In the genomic region with DNA sequence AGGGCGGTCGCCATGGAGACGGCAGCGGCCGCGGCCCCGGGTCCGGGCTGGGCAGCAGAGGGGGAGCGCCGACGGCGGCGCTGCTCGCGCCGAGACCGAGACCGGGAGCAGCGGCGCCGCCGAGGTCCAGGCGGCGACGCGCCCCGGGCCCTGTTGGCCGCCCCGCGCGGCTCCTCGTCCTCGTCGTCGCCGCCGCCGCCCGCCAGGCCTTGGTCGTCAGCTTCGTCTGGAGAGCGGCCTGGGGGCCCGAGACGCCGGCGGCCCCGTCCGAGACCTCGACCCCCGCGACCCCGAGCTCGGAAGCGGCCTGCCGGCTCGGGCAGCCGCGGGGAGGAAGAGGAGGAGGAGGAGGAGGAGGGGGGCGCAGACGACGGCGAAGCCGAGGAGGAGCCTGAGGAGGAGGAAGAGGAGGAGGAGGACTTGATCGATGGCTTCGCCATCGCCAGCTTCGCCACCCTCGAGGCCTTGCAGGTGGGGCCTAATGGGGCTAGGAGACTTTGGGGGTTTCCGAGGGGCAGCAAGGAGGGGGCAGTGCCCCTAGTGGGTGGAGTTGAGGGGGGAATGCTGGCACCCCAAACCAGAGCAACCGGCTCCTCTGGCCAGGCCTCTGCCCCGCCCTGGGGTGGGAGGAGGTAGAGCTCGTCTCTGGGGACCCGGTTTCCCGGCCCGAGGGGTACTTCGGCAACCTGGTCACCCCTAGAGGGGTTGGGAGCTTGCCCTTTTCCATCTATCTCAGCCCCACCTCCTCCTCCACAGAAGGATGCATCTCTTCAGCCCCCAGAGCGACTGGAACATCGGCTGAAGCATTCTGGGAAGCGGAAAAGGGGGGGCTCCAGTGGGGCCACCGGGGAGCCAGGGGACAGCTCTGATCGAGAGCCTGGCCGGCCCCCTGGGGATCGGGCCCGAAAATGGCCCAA, we compare ENCODE assay signal across 8 cellular contexts. TPM values are rescaled to one million over a fixed set of nuclear protein-coding genes. Genes with fewer than 3 reads are reported as not detected.
DNase-seq lines count a peak whose midpoint lies in the region; ATAC-seq and TF ChIP-seq lines count a peak whose summit lies in the region.

No MANE protein-coding gene starts in this region.

- H3K4me1 ChIP-seq in lung (ENCODE audit: control insufficient read depth in 2 of 2, insufficient read depth in 2 of 2, low read length in 2 of 2): peaks cover 4 to 10% of the 10 kb centered on the region in 2 donors

- WGBS in lung, 2 donors: 1% methylated on average over 62 to 84 of the region's 84 CpGs

- no peak for ATAC-seq in lung (ENCODE audit: insufficient read depth, low FRiP score)
- ATAC-seq in stimulated activated effector memory CD8-positive, alpha-beta T cell treated with anti-CD3 and anti-CD28 coated beads, Interleukin-12 subunit alpha, Interleukin-12 subunit beta, amount 100 ng/mL, for 72 hours: no peak

- TF ChIP-seq CTCF in WI38 (IDR thresholded peaks at IDR 0.05; ENCODE audit: low read depth, low read length): no peak
- no peak for TF ChIP-seq CTCF in lung (IDR thresholded peaks at IDR 0.05; ENCODE audit: control extremely low read depth, extremely low read depth)

- no peaks in the 10 kb centered on the region for H3K9me3 ChIP-seq in lung (ENCODE audit: control insufficient read depth in 2 of 2, insufficient read depth in 1 of 2, low read length in 1 of 2)

- peaks cover 92% of the 10 kb centered on the region for H3K36me3 Mint-ChIP-seq in stimulated activated effector memory CD8-positive, alpha-beta T cell treated with anti-CD3 and anti-CD28 coated beads, Interleukin-12 subunit alpha, Interleukin-12 subunit beta, amount 100 ng/mL, for 72 hours

- DNase-seq in NCI-H2196 (lab: John Stamatoyannopoulos, UW; ENCODE audit: unreplicated experiment) (peak; percentile 41), NCI-H2196 treated with DMSO at 0.1 percent for 48 hours (lab: John Stamatoyannopoulos, UW; ENCODE audit: unreplicated experiment) (no peak), lung (ENCODE audit: low spot score) (no peak), NCI-H1048 (lab: John Stamatoyannopoulos, UW) (no peak), NCI-H748 (lab: John Stamatoyannopoulos, UW; ENCODE audit: unreplicated experiment) (no peak)
- peak; percentile 36 to 84 for DNase-seq in stimulated activated effector memory CD8-positive, alpha-beta T cell treated with anti-CD3 and anti-CD28 coated beads, Interleukin-12 subunit alpha, Interleukin-12 subunit beta, amount 100 ng/mL, for 72 hours (ENCODE audit: low spot score in 2 of 2)

- H3K4me3 ChIP-seq in WI38 (ENCODE audit: low read depth, low read length) (peak overlapping the region; percentile 87), lung (peak overlapping the region; percentile 82)

- H3K4me1 Mint-ChIP-seq in stimulated activated effector memory CD8-positive, alpha-beta T cell treated with anti-CD3 and anti-CD28 coated beads, Interleukin-12 subunit alpha, Interleukin-12 subunit beta, amount 100 ng/mL, for 72 hours: peaks cover 61% of the 10 kb centered on the region

- H3K27me3 ChIP-seq in lung (ENCODE audit: control insufficient read depth, insufficient read depth): no peaks in the 10 kb centered on the region

- H3K4me3 Mint-ChIP-seq in stimulated activated effector memory CD8-positive, alpha-beta T cell treated with anti-CD3 and anti-CD28 coated beads, Interleukin-12 subunit alpha, Interleukin-12 subunit beta, amount 100 ng/mL, for 72 hours: peak overlapping the region; percentile 76

- H3K27ac Mint-ChIP-seq in stimulated activated effector memory CD8-positive, alpha-beta T cell treated with anti-CD3 and anti-CD28 coated beads, Interleukin-12 subunit alpha, Interleukin-12 subunit beta, amount 100 ng/mL, for 72 hours: peak overlapping the region; percentile 89

- H3K27ac ChIP-seq in cingulate gyrus (ENCODE audit: low read depth, low read length) (peak overlapping the region; percentile 99), lung (ENCODE audit: low read depth in 1 of 2, low read length in 1 of 2) (peak overlapping the region; percentile 95 to 98)

- H3K36me3 ChIP-seq in lung (ENCODE audit: control insufficient read depth in 2 of 2, insufficient read depth in 2 of 2, low read length in 2 of 2): peaks cover 13 to 49% of the 10 kb centered on the region in 2 donors

- H3K9me3 Mint-ChIP-seq in stimulated activated effector memory CD8-positive, alpha-beta T cell treated with anti-CD3 and anti-CD28 coated beads, Interleukin-12 subunit alpha, Interleukin-12 subunit beta, amount 100 ng/mL, for 72 hours: no peaks in the 10 kb centered on the region

RNA-seq across cellular contexts. Expression of a gene that starts 1.5 kb away (rescaled TPM):
- total RNA-seq in lung: 10 to 100 TPM; 32.1 to 80.8 TPM
- 10 to 100 TPM; 55.4 to 55.7 TPM for polyA plus RNA-seq in lung

RNA-seq across cellular contexts. Expression of a gene that starts 9.0 kb away (rescaled TPM):
- total RNA-seq in lung: 10 to 100 TPM; 16.0 to 60.3 TPM
- polyA plus RNA-seq in lung: 10 to 100 TPM; 44.7 to 63.2 TPM

RNA-seq across cellular contexts. Expression of a gene that starts 39.2 kb away (rescaled TPM):
- total RNA-seq in lung: 10 to 100 TPM; 45.9 to 61.0 TPM
- polyA plus RNA-seq in lung: 10 to 100 TPM; 13.4 to 16.7 TPM

RNA-seq across cellular contexts. Expression of a gene that starts 49.6 kb away (rescaled TPM):
- total RNA-seq in lung: 1 to 10 TPM; 4.4 to 9.5 TPM
- 1 to 10 TPM; 3.0 to 5.1 TPM for polyA plus RNA-seq in lung

Comparison
In these comparisons a context has a peak if more than half of its experiments do, and no peak if none do; other contexts are left out.
1. DNase-seq: peak in NCI-H2196 (single experiment) and stimulated activated effector memory CD8-positive, alpha-beta T cell treated with anti-CD3 and anti-CD28 coated beads, Interleukin-12 subunit alpha, Interleukin-12 subunit beta, amount 100 ng/mL, for 72 hours (2 of 2); none in NCI-H2196 treated with DMSO at 0.1 percent for 48 hours (single experiment), lung (single experiment), NCI-H1048 (single experiment) and NCI-H748 (single experiment).